In the genomic region with DNA sequence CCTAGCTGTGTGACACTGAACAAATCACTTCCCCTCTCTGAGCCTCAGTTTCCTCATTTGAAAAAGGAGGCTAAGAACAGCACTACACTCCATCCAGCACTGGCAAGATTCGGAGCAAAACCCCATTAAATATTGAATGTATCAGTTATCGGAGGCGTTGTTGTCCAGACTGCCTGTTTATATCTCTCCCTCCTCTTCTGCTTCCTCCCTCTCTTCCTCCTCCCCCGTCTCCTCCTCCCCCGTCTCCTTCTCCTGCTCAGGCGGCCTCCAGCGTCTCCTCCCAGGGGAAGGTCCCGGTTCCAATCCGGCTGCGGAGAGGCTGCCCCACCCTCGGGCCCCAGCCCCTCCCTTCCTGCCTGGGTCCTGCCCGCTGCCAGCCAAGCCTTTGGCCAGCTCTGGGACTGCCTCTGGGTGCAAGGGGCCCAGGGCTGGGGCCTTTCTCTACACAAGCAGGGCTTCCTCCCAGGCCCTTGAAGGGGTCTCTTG, we compare ENCODE assay signal across 9 cellular contexts. TPM values are rescaled to one million over a fixed set of nuclear protein-coding genes. Genes with fewer than 3 reads are reported as not detected.
DNase-seq lines count a peak whose midpoint lies in the region; ATAC-seq and TF ChIP-seq lines count a peak whose summit lies in the region.
"Had no signal": no experiment of that assay in that cellular context is flagged by ENCODE, and none has a peak within 500 bp of the region (broad histone marks: within the 10 kb centered on the region; RNA-seq: fewer than 3 reads in every experiment).

No MANE protein-coding gene starts in this region.

- no peak overlapping the region for H3K27ac Mint-ChIP-seq in activated CD8-positive, alpha-beta T cell treated with anti-CD3 and anti-CD28 coated beads, Interleukin-2, amount 10 ng/mL, durations not matched to agents 7 days and 5 days

- H3K4me1 Mint-ChIP-seq in activated CD8-positive, alpha-beta T cell treated with anti-CD3 and anti-CD28 coated beads, Interleukin-2, amount 10 ng/mL, durations not matched to agents 7 days and 5 days (ENCODE audit: low read depth), result peaks cover 38% of the 10 kb centered on the region

- peaks cover 9% of the 10 kb centered on the region for H3K36me3 ChIP-seq in muscle layer of colon (ENCODE audit: insufficient read depth, low read length)

- peaks cover 4% of the 10 kb centered on the region for H3K27me3 Mint-ChIP-seq in activated CD8-positive, alpha-beta T cell treated with anti-CD3 and anti-CD28 coated beads, Interleukin-2, amount 10 ng/mL, durations not matched to agents 7 days and 5 days (ENCODE audit: low read depth)

- no peak for ATAC-seq in GM21526 (IDR thresholded peaks at IDR 0.05; ENCODE audit: low FRiP score, unreplicated experiment)
- no peak for ATAC-seq in GM19395 (IDR thresholded peaks at IDR 0.05; ENCODE audit: unreplicated experiment)
- no peak for ATAC-seq in activated CD8-positive, alpha-beta T cell treated with anti-CD3 and anti-CD28 coated beads, Interleukin-2, amount 10 ng/mL, durations not matched to agents 7 days and 5 days

- DNase-seq in NCI-H1436 (lab: John Stamatoyannopoulos, UW), result peak; percentile 22
- no peak for DNase-seq in NCI-H1436 treated with DMSO at 0.1 percent for 48 hours (lab: John Stamatoyannopoulos, UW)
- peak; percentile 12 for DNase-seq in SK-N-DZ (ENCODE audit: low spot score)
- DNase-seq in epithelial cell of proximal tubule (ENCODE audit: low read depth), result no peak
- DNase-seq in activated CD8-positive, alpha-beta T cell treated with anti-CD3 and anti-CD28 coated beads, Interleukin-2, amount 10 ng/mL, durations not matched to agents 7 days and 5 days, result no peak
- DNase-seq: DND-41 had no signal

- peak overlapping the region; percentile 86 for H3K4me3 ChIP-seq in epithelial cell of proximal tubule (ENCODE audit: low read depth, low read length)
- H3K4me3 ChIP-seq in muscle layer of colon (ENCODE audit: low read depth in 1 of 2, low read length in 2 of 2), result peak overlapping the region; percentile 26 to 82

- no peaks in the 10 kb centered on the region for H3K9me3 Mint-ChIP-seq in activated CD8-positive, alpha-beta T cell treated with anti-CD3 and anti-CD28 coated beads, Interleukin-2, amount 10 ng/mL, durations not matched to agents 7 days and 5 days (ENCODE audit: insufficient read depth)

- peaks cover 25% of the 10 kb centered on the region for H3K4me1 ChIP-seq in muscle layer of colon (ENCODE audit: insufficient read depth, low read length)

- no peaks in the 10 kb centered on the region for H3K27me3 ChIP-seq in muscle layer of colon (ENCODE audit: control insufficient read depth in 1 of 2, insufficient read depth in 2 of 2, low read length in 2 of 2)

- peak overlapping the region; percentile 92 for H3K27ac ChIP-seq in muscle layer of colon (ENCODE audit: low read depth, low read length)

- no peak for TF ChIP-seq CTCF in epithelial cell of proximal tubule (conservative IDR thresholded peaks at IDR 0.05; ENCODE audit: low read depth, low read length)

- CTCF ChIA-PET in activated CD8-positive, alpha-beta T cell treated with anti-CD3 and anti-CD28 coated beads, Interleukin-2, amount 10 ng/mL, durations not matched to agents 7 days and 5 days (lab: Charles Lee), result no interaction called here

- peaks cover 2% of the 10 kb centered on the region for H3K36me3 Mint-ChIP-seq in activated CD8-positive, alpha-beta T cell treated with anti-CD3 and anti-CD28 coated beads, Interleukin-2, amount 10 ng/mL, durations not matched to agents 7 days and 5 days (ENCODE audit: low read depth)

- no peak overlapping the region for H3K4me3 Mint-ChIP-seq in activated CD8-positive, alpha-beta T cell treated with anti-CD3 and anti-CD28 coated beads, Interleukin-2, amount 10 ng/mL, durations not matched to agents 7 days and 5 days

- H3K9ac ChIP-seq in muscle layer of colon (ENCODE audit: low read length), result peak overlapping the region; percentile 86

- no peaks in the 10 kb centered on the region for H3K9me3 ChIP-seq in muscle layer of colon (ENCODE audit: low read length)

- POLR2A ChIA-PET in activated CD8-positive, alpha-beta T cell treated with anti-CD3 and anti-CD28 coated beads, Interleukin-2, amount 10 ng/mL, durations not matched to agents 7 days and 5 days (lab: Charles Lee), result interaction anchor here (1.2 kb wide), 1 partner anchor 57 kb away, joined by 3 read pairs; the partner anchor contains the start of genes NOSIP and PRRG2

RNA-seq across cellular contexts. Expression of gene RRAS, which starts 2.0 kb away (rescaled TPM):
- 2.0 and 2.1 TPM in 2 replicates for polyA plus RNA-seq in SK-N-DZ (2014; cell fraction: cytosol; rRNA removed)
- 0.72 and 4.7 TPM in 2 replicates for polyA plus RNA-seq in SK-N-DZ (2014; cell fraction: nucleus; rRNA removed)
- total RNA-seq in epithelial cell of proximal tubule, result 33.5 and 67.2 TPM in 2 replicates
- total RNA-seq in activated CD8-positive, alpha-beta T cell treated with anti-CD3 and anti-CD28 coated beads, Interleukin-2, amount 10 ng/mL, durations not matched to agents 7 days and 5 days, result 1 to 10 TPM; 8.1 to 8.4 TPM

RNA-seq across cellular contexts. Expression of gene SCAF1, which starts 4.1 kb away (rescaled TPM):
- polyA plus RNA-seq in SK-N-DZ (2014; cell fraction: cytosol; rRNA removed), result 20.2 and 23.9 TPM in 2 replicates
- 16.8 and 18.8 TPM in 2 replicates for polyA plus RNA-seq in SK-N-DZ (2014; cell fraction: nucleus; rRNA removed)
- 51.0 and 54.8 TPM in 2 replicates for total RNA-seq in epithelial cell of proximal tubule
- 10 to 100 TPM; 61.0 to 64.1 TPM for total RNA-seq in activated CD8-positive, alpha-beta T cell treated with anti-CD3 and anti-CD28 coated beads, Interleukin-2, amount 10 ng/mL, durations not matched to agents 7 days and 5 days

RNA-seq across cellular contexts. Expression of gene IRF3, which starts 27.7 kb away (rescaled TPM):
- 25.6 and 32.7 TPM in 2 replicates for polyA plus RNA-seq in SK-N-DZ (2014; cell fraction: cytosol; rRNA removed)
- 30.2 and 41.0 TPM in 2 replicates for polyA plus RNA-seq in SK-N-DZ (2014; cell fraction: nucleus; rRNA removed)
- total RNA-seq in epithelial cell of proximal tubule, result 73.8 and 78.3 TPM in 2 replicates
- total RNA-seq in activated CD8-positive, alpha-beta T cell treated with anti-CD3 and anti-CD28 coated beads, Interleukin-2, amount 10 ng/mL, durations not matched to agents 7 days and 5 days, result 100 to 1,000 TPM; 133 to 137 TPM

RNA-seq across cellular contexts. Expression of gene BCL2L12, which starts 27.8 kb away (rescaled TPM):
- polyA plus RNA-seq in SK-N-DZ (2014; cell fraction: cytosol; rRNA removed), result 3.4 and 4.0 TPM in 2 replicates
- polyA plus RNA-seq in SK-N-DZ (2014; cell fraction: nucleus; rRNA removed), result 3.1 and 6.2 TPM in 2 replicates
- 53.3 and 69.8 TPM in 2 replicates for total RNA-seq in epithelial cell of proximal tubule
- 10 to 100 TPM; 84.7 to 87.7 TPM for total RNA-seq in activated CD8-positive, alpha-beta T cell treated with anti-CD3 and anti-CD28 coated beads, Interleukin-2, amount 10 ng/mL, durations not matched to agents 7 days and 5 days

RNA-seq across cellular contexts. Expression of gene PRMT1, which starts 39.2 kb away (rescaled TPM):
- 454 and 480 TPM in 2 replicates for polyA plus RNA-seq in SK-N-DZ (2014; cell fraction: cytosol; rRNA removed)
- 349 and 359 TPM in 2 replicates for polyA plus RNA-seq in SK-N-DZ (2014; cell fraction: nucleus; rRNA removed)
- 186 and 629 TPM in 2 replicates for total RNA-seq in epithelial cell of proximal tubule
- total RNA-seq in activated CD8-positive, alpha-beta T cell treated with anti-CD3 and anti-CD28 coated beads, Interleukin-2, amount 10 ng/mL, durations not matched to agents 7 days and 5 days, result 100 to 1,000 TPM; 160 to 169 TPM

Comparison
In these comparisons a context has a peak if more than half of its experiments do, and no peak if none do; other contexts are left out.
1. DNase-seq: peak in NCI-H1436 (single experiment) and SK-N-DZ (single experiment); none in NCI-H1436 treated with DMSO at 0.1 percent for 48 hours (single experiment), epithelial cell of proximal tubule (single experiment) and activated CD8-positive, alpha-beta T cell treated with anti-CD3 and anti-CD28 coated beads, Interleukin-2, amount 10 ng/mL, durations not matched to agents 7 days and 5 days (single experiment).